Comparison of ENCODE assay signal across 27 cellular contexts in the genomic region with DNA sequence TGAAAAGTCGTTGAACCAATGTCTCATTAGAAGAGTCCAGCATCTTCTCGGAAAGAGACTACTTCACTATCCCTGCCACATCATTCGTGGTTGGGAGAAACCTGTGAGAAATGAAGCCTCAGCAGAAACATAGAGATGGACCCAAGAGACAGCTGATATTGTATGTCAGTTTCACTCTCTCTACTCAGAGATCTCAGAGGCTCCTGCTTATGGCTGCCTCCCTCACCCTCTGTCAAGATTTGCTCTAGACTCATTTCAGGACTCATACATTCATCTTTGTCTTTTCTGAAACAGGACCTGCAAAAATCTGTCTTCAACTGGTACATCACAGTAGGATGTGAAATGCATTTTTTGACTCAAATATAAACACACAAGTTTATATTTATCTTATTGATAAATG.
"Had no signal": no experiment of that assay in that cellular context is flagged by ENCODE, and none has a peak within 500 bp of the region (broad histone marks: within the 10 kb centered on the region; RNA-seq: fewer than 3 reads in every experiment).

No MANE protein-coding gene starts in this region.

- H3K36me3 ChIP-seq: left ventricle myocardium inferior, neural progenitor cell, pancreas, prostate gland, suprapubic skin, thoracic aorta, tibial artery, upper lobe of right lung had no signal

- H3K4me3 Mint-ChIP-seq: mesothelial cell of epicardium; naive B cell; natural killer cell; nephron progenitor cell; neural progenitor cell; stimulated activated naive B cell treated with anti-CD40 and anti-IgM and Interleukin-4, amounts not matched to agents 10 μg/mL and 1 μg/mL and 100 μg/mL, for 72 hours had no signal

- H3K9me3 Mint-ChIP-seq: nephron progenitor cell, neural progenitor cell had no signal

- H3K4me2 ChIP-seq: hepatocyte, neural progenitor cell had no signal

- H2AFZ ChIP-seq: hepatocyte, neural progenitor cell had no signal

- H3K9ac ChIP-seq: neural progenitor cell had no signal

- H3K4me3 ChIP-seq: hepatocyte, left ventricle myocardium inferior, lung, neural progenitor cell, pancreas, prostate gland, skin epidermis, suprapubic skin, thoracic aorta, tibial artery, upper lobe of right lung had no signal

- ATAC-seq: natural killer cell; pancreas; right cardiac atrium; sciatic nerve; stimulated activated naive B cell treated with anti-CD40 and anti-IgM and Interleukin-4, amounts not matched to agents 10 μg/mL and 1 μg/mL and 100 μg/mL, for 72 hours; stimulated activated naive CD8-positive, alpha-beta T cell treated with anti-CD3 and anti-CD28 coated beads, Interleukin-15, Interleukin-2, amounts not matched to agents 100 U/mL and 50 U/mL, for 24 hours; upper lobe of right lung had no signal

- H3K4me1 Mint-ChIP-seq: mesothelial cell of epicardium; naive B cell; natural killer cell; nephron progenitor cell; neural progenitor cell; stimulated activated naive B cell treated with anti-CD40 and anti-IgM and Interleukin-4, amounts not matched to agents 10 μg/mL and 1 μg/mL and 100 μg/mL, for 72 hours had no signal

- DNase-seq: islet precursor cell; left ventricle myocardium inferior; naive B cell; natural killer cell; nephron progenitor cell; pancreas; posterior cingulate gyrus; retina; right cardiac atrium; stimulated activated CD4-positive, alpha-beta T cell treated with anti-CD3 and anti-CD28 coated beads, Interleukin-12 subunit alpha, Interleukin-12 subunit beta, amount 100 ng/mL, for 4 hours; stimulated activated CD4-positive, alpha-beta T cell treated with anti-CD3 and anti-CD28 coated beads, Interleukin-15, amount 100 ng/mL, for 24 hours; stimulated activated CD4-positive, alpha-beta T cell treated with anti-CD3 and anti-CD28 coated beads, Interleukin-2, amount 100 ng/mL, for 24 hours; stimulated activated CD4-positive, alpha-beta T cell treated with anti-CD3 and anti-CD28 coated beads, Interleukin-4, amount 100 ng/mL, for 1 hour; stimulated activated naive B cell treated with anti-CD40 and anti-IgM and Interleukin-4, amounts not matched to agents 10 μg/mL and 1 μg/mL and 100 μg/mL, for 72 hours; stimulated activated naive CD8-positive, alpha-beta T cell treated with anti-CD3 and anti-CD28 coated beads, Interleukin-15, Interleukin-2, amounts not matched to agents 100 U/mL and 50 U/mL, for 24 hours; tibial artery; trophoblast cell; upper lobe of right lung had no signal

- H3K79me2 ChIP-seq: hepatocyte had no signal

- H3K27ac Mint-ChIP-seq: mesothelial cell of epicardium; natural killer cell; nephron progenitor cell; neural progenitor cell; stimulated activated naive B cell treated with anti-CD40 and anti-IgM and Interleukin-4, amounts not matched to agents 10 μg/mL and 1 μg/mL and 100 μg/mL, for 72 hours had no signal

- H3K4me1 ChIP-seq: left ventricle myocardium inferior, neural progenitor cell, pancreas, prostate gland, suprapubic skin, tibial artery, upper lobe of right lung had no signal

- H3K27me3 ChIP-seq: hepatocyte, neural progenitor cell, pancreas, suprapubic skin, tibial artery, upper lobe of right lung had no signal

- H3K36me3 Mint-ChIP-seq: mesothelial cell of epicardium; naive B cell; neural progenitor cell; stimulated activated naive B cell treated with anti-CD40 and anti-IgM and Interleukin-4, amounts not matched to agents 10 μg/mL and 1 μg/mL and 100 μg/mL, for 72 hours had no signal

- H3K27ac ChIP-seq: hepatocyte, left ventricle myocardium inferior, neural progenitor cell, pancreas, prostate gland, skin epidermis, suprapubic skin, thoracic aorta, tibial artery, upper lobe of right lung had no signal

- H3K27me3 Mint-ChIP-seq: naive B cell; stimulated activated naive B cell treated with anti-CD40 and anti-IgM and Interleukin-4, amounts not matched to agents 10 μg/mL and 1 μg/mL and 100 μg/mL, for 72 hours had no signal

- H3K9me3 ChIP-seq: left ventricle myocardium inferior, pancreas, prostate gland, suprapubic skin, thoracic aorta, tibial artery, upper lobe of right lung had no signal
